ENCODE assay signal across 1 cellular context in the genomic region with DNA sequence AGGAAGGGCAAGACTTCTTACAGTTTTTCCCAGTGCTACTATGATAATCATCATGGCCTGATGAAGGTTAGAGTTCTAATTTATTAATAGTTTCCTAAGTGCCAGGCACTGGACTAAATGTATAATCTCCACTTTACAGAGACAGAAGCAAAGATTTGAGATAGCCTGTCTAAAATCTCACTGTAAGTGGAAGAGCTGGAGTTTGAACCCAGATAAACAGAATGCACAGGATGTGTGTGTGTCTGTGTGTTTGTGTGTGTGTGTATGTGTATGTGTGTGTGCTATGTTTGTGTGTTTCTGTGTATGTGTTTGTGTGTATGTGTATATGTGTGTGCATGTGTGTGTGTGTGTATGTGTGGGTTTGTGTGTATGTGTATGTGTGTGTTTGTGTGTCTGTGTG.
TF ChIP-seq lines count a peak whose summit lies in the region.

No MANE protein-coding gene starts in this region.

TF ChIP-seq in SK-N-SH, 30 proteins besides CTCF, POLR2A, EP300 and RAD21 (continued from another document):
- no peak for TF ChIP-seq REST (IDR thresholded peaks at IDR 0.05; ENCODE audit: low read depth, low read length)
